ENCODE assay signal across 24 cellular contexts in the genomic region with DNA sequence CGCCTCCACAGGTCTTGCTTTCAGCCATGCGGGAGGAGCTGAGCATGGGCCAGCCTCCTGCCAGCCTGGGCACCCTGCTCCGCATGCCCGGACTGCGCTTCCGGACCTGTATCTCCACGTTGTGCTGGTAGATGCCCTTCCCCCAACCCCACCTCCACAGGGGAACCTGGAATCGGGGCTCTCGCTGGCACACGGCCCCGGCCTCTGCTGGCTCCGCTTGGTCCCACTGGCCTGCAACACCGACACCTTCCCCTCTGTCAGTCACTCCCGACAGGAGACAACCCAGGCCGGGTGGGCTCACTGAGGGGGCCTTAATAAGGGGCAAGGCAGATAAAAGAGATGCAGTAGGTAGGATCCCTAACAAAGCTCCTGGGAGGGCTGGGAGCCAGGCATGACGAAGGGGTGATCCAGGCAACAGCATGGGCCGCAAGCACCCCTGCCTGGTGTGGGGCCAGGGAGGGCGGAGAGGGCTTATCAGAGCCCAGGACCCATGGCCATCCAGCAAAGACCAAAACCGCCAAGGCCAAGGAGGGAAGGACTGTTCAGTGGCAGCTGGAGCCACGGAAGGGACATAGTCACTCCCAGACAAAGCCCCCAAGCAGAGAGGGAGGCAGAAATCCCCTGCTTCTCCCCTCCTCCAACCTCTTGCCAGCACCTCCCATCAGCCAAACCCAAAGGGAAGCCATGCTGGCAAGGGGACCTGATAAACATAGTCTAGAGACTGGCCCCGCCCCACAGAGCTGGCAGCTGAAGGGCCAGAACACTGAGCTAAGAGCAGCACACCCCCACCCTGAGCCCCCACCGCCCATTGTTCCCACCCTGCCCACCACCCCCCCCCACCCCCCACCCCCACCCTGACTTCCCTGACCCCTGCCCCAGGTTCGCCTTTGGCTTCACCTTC. TPM values are rescaled to one million over a fixed set of nuclear protein-coding genes. Genes with fewer than 3 reads are reported as not detected.
DNase-seq lines count a peak whose midpoint lies in the region; ATAC-seq, FAIRE-seq and TF ChIP-seq lines count a peak whose summit lies in the region.
"Had no signal": no experiment of that assay in that cellular context is flagged by ENCODE, and none has a peak within 500 bp of the region (broad histone marks: within the 10 kb centered on the region; RNA-seq: fewer than 3 reads in every experiment).

No MANE protein-coding gene starts in this region.

- no peak overlapping the region for H3K4ac ChIP-seq in H1 (replicated peaks; ENCODE audit: insufficient read length, low read depth, low read length)
- H3K4ac ChIP-seq in neuronal stem cell (ENCODE audit: low read length), result no peak overlapping the region
- H3K4ac ChIP-seq in trophoblast cell (ENCODE audit: low read depth, low read length), result no peak overlapping the region

- TF ChIP-seq CTCF in right lobe of liver (IDR thresholded peaks at IDR 0.05) (no peak), HepG2 (CRISPR knock-in tag; IDR thresholded peaks at IDR 0.05) (no peak), H1 (IDR thresholded peaks at IDR 0.05; ENCODE audit: control extremely low read depth in 1 of 3, insufficient read depth in 1 of 3, low read depth in 1 of 3, low read length in 3 of 3) (no peak)

- peak in 2 of 3 donors; percentile 5 to 43 for DNase-seq in right lobe of liver
- no peak for DNase-seq in HepG2 (ENCODE audit: low spot score)
- DNase-seq in H1 (ENCODE audit: low read depth in 1 of 2, low spot score in 2 of 2), result no peak
- no peak for DNase-seq in neuronal stem cell (ENCODE audit: low spot score)
- no peak for DNase-seq in trophoblast cell
- DNase-seq in posterior vena cava (ENCODE audit: low spot score), result no peak
- DNase-seq: Caco-2; CD4-positive, alpha-beta memory T cell; DMS 273 treated with DMSO at 0.1 percent for 48 hours; DMS79 treated with DMSO at 0.1 percent for 48 hours; MG63; NCI-H1048; NCI-H1417 treated with DMSO at 0.1 percent for 48 hours; NCI-H187; NCI-H446 treated with DMSO at 0.1 percent for 48 hours; NCI-H526 treated with DMSO at 0.1 percent for 48 hours; OCI-M1; SHP77 had no signal

- no peak overlapping the region for H3K18ac ChIP-seq in H1 (ENCODE audit: extremely low read depth, low read length)
- H3K18ac ChIP-seq in neuronal stem cell (ENCODE audit: low read length), result peak overlapping the region; percentile 91
- H3K18ac ChIP-seq in trophoblast cell (ENCODE audit: low read length), result no peak overlapping the region

- H2BK120ac ChIP-seq in H1 (replicated peaks; ENCODE audit: low read depth, low read length), result no peak overlapping the region
- H2BK120ac ChIP-seq in neuronal stem cell (ENCODE audit: low read depth, low read length), result peak overlapping the region; percentile 30
- no peak overlapping the region for H2BK120ac ChIP-seq in trophoblast cell (ENCODE audit: insufficient read depth, low read length, poor library complexity)

- H3K79me2 ChIP-seq in HepG2 (ENCODE audit: insufficient read depth, low read length), result no peaks in the 10 kb centered on the region
- no peaks in the 10 kb centered on the region for H3K79me2 ChIP-seq in H1 (ENCODE audit: control insufficient read depth in 1 of 2, insufficient read depth in 2 of 2, low read length in 2 of 2)
- H3K79me2 ChIP-seq in trophoblast cell (ENCODE audit: control insufficient read depth, insufficient read depth, low read length, poor library complexity), result no peaks in the 10 kb centered on the region

- H3K9me3 ChIP-seq in right lobe of liver (no peaks in the 10 kb centered on the region), HepG2 (ENCODE audit: low read length) (peaks cover 20% of the 10 kb centered on the region), H1 (ENCODE audit: insufficient read depth in 2 of 2, low read depth in 1 of 2, low read length in 1 of 2) (peaks cover 0 to 4% of the 10 kb centered on the region in 2 experiments; a peak in 1 of 4 replicates), neuronal stem cell (replicated peaks in 1 of 2; ENCODE audit: control insufficient read depth in 2 of 2, insufficient read depth in 1 of 2, low read depth in 1 of 2, low read length in 2 of 2) (peaks cover 0 to 1% of the 10 kb centered on the region in 2 donors), trophoblast cell (ENCODE audit: insufficient read depth, low read depth, low read length) (peaks cover 22% of the 10 kb centered on the region)
- H3K9me3 ChIP-seq: Caco-2, HAP-1, MG63 had no signal

- no peak overlapping the region; the same call in none of the 2 replicates for H4K8ac ChIP-seq in H1 (ENCODE audit: extremely low read depth, insufficient read depth, low read length)
- no peak overlapping the region for H4K8ac ChIP-seq in neuronal stem cell (ENCODE audit: low read depth, low read length)
- no peak overlapping the region for H4K8ac ChIP-seq in trophoblast cell (ENCODE audit: low read depth, low read length)

- H2BK15ac ChIP-seq in H1 (ENCODE audit: low read length), result no peak overlapping the region
- H2BK15ac ChIP-seq in neuronal stem cell (ENCODE audit: low read length), result no peak overlapping the region

- H3K56ac ChIP-seq in H1 (replicated peaks; ENCODE audit: insufficient read length, low read depth, low read length), result no peak overlapping the region

- H3K36me3 ChIP-seq in right lobe of liver, result no peaks in the 10 kb centered on the region
- H3K36me3 ChIP-seq in HepG2 (replicated peaks in 1 of 2; ENCODE audit: control insufficient read depth in 1 of 2, insufficient read depth in 2 of 2, low read length in 2 of 2), result no peaks in the 10 kb centered on the region
- H3K36me3 ChIP-seq in H1 (ENCODE audit: control insufficient read depth in 2 of 4, insufficient read depth in 4 of 4, low read length in 3 of 4), result no peaks in the 10 kb centered on the region
- no peaks in the 10 kb centered on the region for H3K36me3 ChIP-seq in neuronal stem cell (replicated peaks in 1 of 2; ENCODE audit: control insufficient read depth in 2 of 2, insufficient read depth in 2 of 2, low read length in 2 of 2)
- H3K36me3 ChIP-seq in trophoblast cell (ENCODE audit: control insufficient read depth in 1 of 2, insufficient read depth in 2 of 2, low read length in 2 of 2), result no peaks in the 10 kb centered on the region
- H3K36me3 ChIP-seq: BLaER1, HAP-1, MG63 had no signal

- H3K9ac ChIP-seq in HepG2 (ENCODE audit: insufficient read depth, low read depth, low read length) (no peak overlapping the region), H1 (replicated peaks in 1 of 4; ENCODE audit: extremely low read depth in 1 of 4, low read depth in 3 of 4, low read length in 3 of 4) (no peak overlapping the region), neuronal stem cell (ENCODE audit: low read depth, low read length, poor library complexity) (no peak overlapping the region), trophoblast cell (ENCODE audit: low read length) (no peak overlapping the region)
- H3K9ac ChIP-seq: BLaER1 had no signal

- no peak overlapping the region for H4K5ac ChIP-seq in H1 (ENCODE audit: insufficient read length, low read depth, low read length)

- H2AK5ac ChIP-seq in H1 (ENCODE audit: low read depth, low read length), result no peak overlapping the region
- H2AK5ac ChIP-seq in neuronal stem cell (ENCODE audit: low read depth, low read length), result peak overlapping the region; percentile 92
- no peak overlapping the region for H2AK5ac ChIP-seq in trophoblast cell (ENCODE audit: low read length)

- no peaks in the 10 kb centered on the region for H3K79me1 ChIP-seq in H1 (ENCODE audit: low read depth, low read length)
- H3K79me1 ChIP-seq in neuronal stem cell (ENCODE audit: low read depth, low read length), result no peaks in the 10 kb centered on the region
- H3K79me1 ChIP-seq in trophoblast cell (ENCODE audit: low read length), result no peaks in the 10 kb centered on the region

- TF ChIP-seq POLR2A in right lobe of liver (IDR thresholded peaks at IDR 0.05) (no peak), HepG2 (IDR thresholded peaks at IDR 0.05; ENCODE audit: insufficient read depth in 1 of 2, low read depth in 2 of 2, low read length in 2 of 2) (no peak), H1 (IDR thresholded peaks at IDR 0.05; ENCODE audit: control extremely low read depth in 1 of 2, low read depth in 2 of 2, low read length in 2 of 2) (no peak)

- ATAC-seq in right lobe of liver, result no peak
- no peak for ATAC-seq in HepG2
- ATAC-seq in GM21529 (IDR thresholded peaks at IDR 0.05; ENCODE audit: unreplicated experiment), result no peak
- ATAC-seq: K562 had no signal

- H3K27ac ChIP-seq in right lobe of liver, result no peak overlapping the region
- no peak overlapping the region for H3K27ac ChIP-seq in HepG2 (ENCODE audit: extremely low read length, insufficient read depth, low read length)
- no peak overlapping the region for H3K27ac ChIP-seq in H1 (ENCODE audit: low read depth, low read length)
- no peak overlapping the region for H3K27ac ChIP-seq in neuronal stem cell (replicated peaks; ENCODE audit: low read length)
- H3K27ac ChIP-seq in trophoblast cell (ENCODE audit: low read depth, low read length), result no peak overlapping the region

- POLR2A ChIA-PET in HepG2 (lab: Yijun Ruan, JAX), result no interaction called here
- POLR2A ChIA-PET in H1 (lab: Charles Lee; ENCODE audit: partially characterized antibody), result no interaction called here

- H3K27me3 ChIP-seq in right lobe of liver (no peaks in the 10 kb centered on the region), HepG2 (ENCODE audit: control insufficient read depth in 1 of 2, insufficient read depth in 2 of 2, low read length in 2 of 2) (peaks cover 9 to 16% of the 10 kb centered on the region in 2 experiments; a peak in 3 of 5 replicates), H1 (replicated peaks in 1 of 4; ENCODE audit: control insufficient read depth in 3 of 4, extremely low read depth in 1 of 4, insufficient read depth in 3 of 4, low read length in 3 of 4) (peaks cover 0 to under 1% (median under 1%) of the 10 kb centered on the region in 4 experiments; a peak in 2 of 7 replicates), neuronal stem cell (ENCODE audit: control insufficient read depth in 3 of 3, insufficient read depth in 3 of 3, low read depth in 1 of 3, low read length in 3 of 3) (no peaks in the 10 kb centered on the region), trophoblast cell (ENCODE audit: insufficient read depth, low read length) (no peaks in the 10 kb centered on the region)
- H3K27me3 ChIP-seq: BLaER1, MG63 had no signal

- WGBS in right lobe of liver (ENCODE audit: insufficient coverage, low coverage, low lambda C conversion rate, missing lambda C conversion rate), result 76% methylated on average over 11 of the region's 23 CpGs
- WGBS in HepG2 (ENCODE audit: low lambda C conversion rate), result 15% methylated on average over 12 of the region's 23 CpGs
- WGBS in H1 (ENCODE audit: extremely low coverage in 1 of 2, insufficient coverage in 1 of 2, insufficient read length in 1 of 2, insufficient replicate concordance in 2 of 2, low coverage in 1 of 2, low lambda C conversion rate in 2 of 2, missing lambda C conversion rate in 1 of 2), 2 experiments, result 91% methylated on average over 18 of the region's 23 CpGs; no CpG with 5 or more reads in 1 of the 2 experiments
- no CpG with 5 or more reads among the region's 23 CpGs for WGBS in neuronal stem cell (ENCODE audit: extremely low coverage in 2 of 2, insufficient read length in 2 of 2, insufficient replicate concordance in 1 of 2), 2 donors
- WGBS in trophoblast cell (ENCODE audit: extremely low coverage, insufficient coverage, insufficient read length), result no CpG with 5 or more reads among the region's 23 CpGs

- 0 out of 2 replicates have a peak overlapping the region, but pooled peaks have one; percentile 27 for H2BK12ac ChIP-seq in H1 (ENCODE audit: low read depth, low read length)
- peak overlapping the region; percentile 46 for H2BK12ac ChIP-seq in neuronal stem cell (ENCODE audit: low read length)
- no peak overlapping the region for H2BK12ac ChIP-seq in trophoblast cell (ENCODE audit: low read length)

- no peak overlapping the region for H3K23ac ChIP-seq in H1 (ENCODE audit: insufficient read length)
- H3K23ac ChIP-seq in neuronal stem cell (ENCODE audit: low read depth, low read length, poor library complexity), result no peak overlapping the region
- no peak overlapping the region for H3K23ac ChIP-seq in trophoblast cell (ENCODE audit: low read length)

- FAIRE-seq in HepG2 (lab: Jason Lieb, UNC) (no peak), H1 (lab: Jason Lieb, UNC) (no peak)
- FAIRE-seq: K562, RCC 7860 had no signal

- intact Hi-C loops in right lobe of liver (cut with DNase I) (no loop called here), HepG2 (cut with micrococcal nuclease; ENCODE audit: unreplicated experiment) (no loop called here), posterior vena cava (cut with DNase I) (no loop called here)

- no peak overlapping the region for H3K14ac ChIP-seq in H1 (ENCODE audit: insufficient read length)
- H3K14ac ChIP-seq in neuronal stem cell (ENCODE audit: low read length), result peak overlapping the region; percentile 78
- H3K14ac ChIP-seq in trophoblast cell (ENCODE audit: low read length), result no peak overlapping the region

- H3K4me1 ChIP-seq in right lobe of liver (no peaks in the 10 kb centered on the region), HepG2 (ENCODE audit: insufficient read depth, low read length) (no peaks in the 10 kb centered on the region; the same call in 1 of the 2 replicates), H1 (replicated peaks in 1 of 4; ENCODE audit: control insufficient read depth in 3 of 4, insufficient read depth in 4 of 4, low read length in 3 of 4) (no peaks in the 10 kb centered on the region), neuronal stem cell (ENCODE audit: control insufficient read depth in 2 of 2, insufficient read depth in 1 of 2, low read depth in 1 of 2, low read length in 2 of 2) (peaks cover 8 to 22% of the 10 kb centered on the region in 2 donors), trophoblast cell (ENCODE audit: control insufficient read depth in 1 of 2, insufficient read depth in 2 of 2, low read length in 2 of 2) (no peaks in the 10 kb centered on the region)
- H3K4me1 ChIP-seq: Caco-2, HAP-1 had no signal

- no peak overlapping the region for H2BK20ac ChIP-seq in H1 (ENCODE audit: low read length)

- no peak overlapping the region for H3K4me2 ChIP-seq in HepG2 (ENCODE audit: low read depth, low read length)
- H3K4me2 ChIP-seq in H1 (ENCODE audit: insufficient read depth in 1 of 2, low read depth in 2 of 2, low read length in 2 of 2), result no peak overlapping the region
- H3K4me2 ChIP-seq in neuronal stem cell (ENCODE audit: insufficient read depth, low read length, poor library complexity, severe bottlenecking), result no peak overlapping the region
- H3K4me2 ChIP-seq in trophoblast cell (ENCODE audit: low read length), result no peak overlapping the region
- H3K4me2 ChIP-seq: BLaER1 had no signal

- H3K4me3 ChIP-seq in right lobe of liver, result no peak overlapping the region
- H3K4me3 ChIP-seq in HepG2 (replicated peaks in 1 of 3; ENCODE audit: insufficient read depth in 1 of 3, low read depth in 2 of 3, low read length in 3 of 3), result no peak overlapping the region
- H3K4me3 ChIP-seq in H1 (ENCODE audit: extremely low read depth in 1 of 4, insufficient read depth in 2 of 4, low read depth in 3 of 4, low read length in 4 of 4), result no peak overlapping the region
- H3K4me3 ChIP-seq in neuronal stem cell (ENCODE audit: low read length in 2 of 2), result no peak overlapping the region
- H3K4me3 ChIP-seq in trophoblast cell (ENCODE audit: low read depth, low read length), result no peak overlapping the region
- H3K4me3 ChIP-seq: BLaER1, HAP-1, K562, MG63 had no signal

- no TSS peak for BruUV-seq in HepG2 (replicated peaks; lab: Mats Ljungman, UMichigan)

- H4K91ac ChIP-seq in H1 (replicated peaks; ENCODE audit: insufficient read length, low read length), result no peak overlapping the region
- no peak overlapping the region for H4K91ac ChIP-seq in neuronal stem cell (ENCODE audit: low read depth, low read length, poor library complexity)
- H4K91ac ChIP-seq in trophoblast cell (ENCODE audit: low read depth, low read length), result no peak overlapping the region

- H2AFZ ChIP-seq in HepG2 (ENCODE audit: low read length) (no peak overlapping the region), H1 (ENCODE audit: low read length) (no peak overlapping the region), neuronal stem cell (ENCODE audit: low read length) (no peak overlapping the region), trophoblast cell (ENCODE audit: insufficient read depth, low read length, poor library complexity) (no peak overlapping the region)

- H2BK5ac ChIP-seq in H1 (ENCODE audit: low read depth, low read length), result no peak overlapping the region
- H2BK5ac ChIP-seq in neuronal stem cell (ENCODE audit: low read length), result peak overlapping the region; percentile 8
- H2BK5ac ChIP-seq in trophoblast cell (ENCODE audit: low read depth, low read length, poor library complexity), result no peak overlapping the region

- H4K20me1 ChIP-seq in HepG2 (ENCODE audit: insufficient read depth, low read length) (no peaks in the 10 kb centered on the region), H1 (replicated peaks in 1 of 2; ENCODE audit: control insufficient read depth in 1 of 2, insufficient read depth in 2 of 2, low read length in 2 of 2) (peaks cover 0 to 11% of the 10 kb centered on the region in 2 experiments)
- H4K20me1 ChIP-seq: BLaER1 had no signal

- in situ Hi-C loops in HepG2 (cut with HindIII; ENCODE audit: extremely low pct_ligation_motif_present, low pct_unique_long_range_greater_than_20kb), result no loop called here

- no peak for TF ChIP-seq RAD21 in HepG2 (CRISPR knock-in tag; IDR thresholded peaks at IDR 0.05)
- no peak for TF ChIP-seq RAD21 in H1 (IDR thresholded peaks at IDR 0.05 in 1 of 2, conservative IDR thresholded peaks at IDR 0.05 in 1 of 2; ENCODE audit: low read depth in 2 of 2, low read length in 2 of 2)

- no peak for TF ChIP-seq EP300 in HepG2 (IDR thresholded peaks at IDR 0.05; ENCODE audit: low read depth in 2 of 2, low read length in 2 of 2)
- TF ChIP-seq EP300 in HepG2 (CRISPR knock-in tag; IDR thresholded peaks at IDR 0.05; ENCODE audit: borderline replicate concordance), result no peak
- TF ChIP-seq EP300 in H1 (IDR thresholded peaks at IDR 0.05; ENCODE audit: borderline replicate concordance in 1 of 2, low read depth in 2 of 2, low read length in 2 of 2), result no peak

- H3K23me2 ChIP-seq in H1 (ENCODE audit: low read depth, low read length), result peaks cover 21% of the 10 kb centered on the region; the same call in 1 of the 2 replicates

- no peak overlapping the region for H4K12ac ChIP-seq in trophoblast cell (ENCODE audit: low read depth, low read length)

- CTCF ChIA-PET in HepG2 (lab: Yijun Ruan, JAX; ENCODE audit: low intra/inter-chr PET ratio, low total read pairs), result no interaction called here
- CTCF ChIA-PET in H1 (lab: Charles Lee; ENCODE audit: partially characterized antibody), result no interaction called here

RNA-seq across cellular contexts. Expression of a gene that starts 8.0 kb away (rescaled TPM):
- under 1 TPM in 3 of 6 experiments, not detected in 3; 0.22 to 0.80 (median 0.74) TPM for total RNA-seq in right lobe of liver
- total RNA-seq in HepG2 (2016; rRNA removed; fragmentation: Illumina TruSeq; extraction: Trizol), result not detected in 2 replicates
- not detected in 2 replicates for total RNA-seq in HepG2 (2016; cell fraction: cytosol; rRNA removed; fragmentation: Illumina TruSeq; extraction: Trizol; ENCODE audit: low read depth)
- total RNA-seq in HepG2 (2016; cell fraction: insoluble cytoplasmic fraction; rRNA removed; fragmentation: Illumina TruSeq; extraction: Trizol), result not detected in 2 replicates
- not detected in 2 replicates for total RNA-seq in HepG2 (2016; cell fraction: membrane; rRNA removed; fragmentation: Illumina TruSeq; extraction: Trizol)
- total RNA-seq in HepG2 (2016; cell fraction: nucleus; rRNA removed; fragmentation: Illumina TruSeq; extraction: Trizol), result not detected in 2 replicates
- polyA plus RNA-seq in HepG2 (2011; rRNA removed), result not detected in 2 replicates
- polyA plus RNA-seq in HepG2 (2011; cell fraction: cytosol; rRNA removed), result not detected in 2 replicates
- not detected in 2 replicates for polyA plus RNA-seq in HepG2 (2011; cell fraction: nucleus; rRNA removed)
- not detected in 2 replicates for polyA plus RNA-seq in HepG2 (2012)
- polyA plus RNA-seq in HepG2 (2016; cell fraction: cytosol; fragmentation: Illumina TruSeq; extraction: Trizol; ENCODE audit: low read depth), result not detected in 2 replicates
- not detected in 2 replicates for polyA plus RNA-seq in HepG2 (2016; cell fraction: insoluble cytoplasmic fraction; fragmentation: Illumina TruSeq; extraction: Trizol; ENCODE audit: low read depth)
- not detected in 2 replicates for polyA plus RNA-seq in HepG2 (2016; cell fraction: membrane; fragmentation: Illumina TruSeq; extraction: Trizol; ENCODE audit: low read depth)
- not detected in 2 replicates for polyA plus RNA-seq in HepG2 (2016; cell fraction: nucleus; fragmentation: Illumina TruSeq; extraction: Trizol; ENCODE audit: insufficient read depth, low read depth)
- polyA minus RNA-seq in HepG2 (2011; rRNA and poly(A)+ RNA removed; ENCODE audit: low replicate concordance), result not detected in 2 replicates
- not detected in 2 replicates for polyA minus RNA-seq in HepG2 (2011; cell fraction: cytosol; rRNA and poly(A)+ RNA removed)
- polyA minus RNA-seq in HepG2 (2011; cell fraction: nucleus; rRNA and poly(A)+ RNA removed), result not detected in 2 replicates
- not detected in 2 replicates for total RNA-seq in H1 (2021; fragmentation: NEBNext Ultra II Directional; extraction: Animal tissue kit (Norgen Biotek cat#: 25700))
- not detected in 2 replicates for polyA plus RNA-seq in H1 (2011; rRNA removed)
- not detected for polyA plus RNA-seq in H1 (2011; cell fraction: cytosol; rRNA removed)
- not detected for polyA plus RNA-seq in H1 (2011; cell fraction: nucleus; rRNA removed)
- polyA plus RNA-seq in H1 (2012, experiment 1 of 2), result not detected in 4 replicates
- polyA plus RNA-seq in H1 (2012, experiment 2 of 2), result not detected
- not detected for polyA plus RNA-seq in H1 (2013, experiment 1 of 2)
- not detected for polyA plus RNA-seq in H1 (2013, experiment 2 of 2)
- polyA minus RNA-seq in H1 (2011; rRNA and poly(A)+ RNA removed), result not detected in 2 replicates
- polyA minus RNA-seq in H1 (2011; cell fraction: cytosol; rRNA and poly(A)+ RNA removed), result not detected
- not detected for polyA minus RNA-seq in H1 (2011; cell fraction: nucleus; rRNA and poly(A)+ RNA removed)
- polyA plus RNA-seq in neuronal stem cell (2013, experiment 1 of 2), result not detected
- polyA plus RNA-seq in neuronal stem cell (2013, experiment 2 of 2), result not detected
- polyA plus RNA-seq in trophoblast cell (2013), result not detected in 2 replicates
- total RNA-seq in posterior vena cava, result not detected
- total RNA-seq: Caco-2; CD4-positive, alpha-beta memory T cell; K562; LHCN-M2 had no signal
- polyA plus RNA-seq: CD4-positive, alpha-beta memory T cell; K562 had no signal

RNA-seq across cellular contexts. Expression of a gene that starts 43.3 kb away (rescaled TPM):
- total RNA-seq in right lobe of liver (1 to 10 TPM in 2 of 6 experiments, under 1 TPM in 2, not detected in 2; 0.11 to 3.9 (median 0.65) TPM), HepG2 (2016; rRNA removed; fragmentation: Illumina TruSeq; extraction: Trizol) (0.10 and 0.51 TPM in 2 replicates), posterior vena cava (under 1 TPM; 0.28 to 0.29 TPM)
- 0.18 TPM in 1 of 2 replicates, not detected in the other for total RNA-seq in HepG2 (2016; cell fraction: cytosol; rRNA removed; fragmentation: Illumina TruSeq; extraction: Trizol; ENCODE audit: low read depth)
- 0.18 and 0.41 TPM in 2 replicates for total RNA-seq in HepG2 (2016; cell fraction: insoluble cytoplasmic fraction; rRNA removed; fragmentation: Illumina TruSeq; extraction: Trizol)
- total RNA-seq in HepG2 (2016; cell fraction: membrane; rRNA removed; fragmentation: Illumina TruSeq; extraction: Trizol), result 0.12 and 0.24 TPM in 2 replicates
- 0.75 and 0.91 TPM in 2 replicates for total RNA-seq in HepG2 (2016; cell fraction: nucleus; rRNA removed; fragmentation: Illumina TruSeq; extraction: Trizol)
- polyA plus RNA-seq in HepG2 (2011; rRNA removed) (1.1 and 1.9 TPM in 2 replicates), H1 (2011; rRNA removed) (0.05 TPM in 1 of 2 replicates, not detected in the other)
- 0.68 and 1.0 TPM in 2 replicates for polyA plus RNA-seq in HepG2 (2011; cell fraction: cytosol; rRNA removed)
- 5.3 and 5.4 TPM in 2 replicates for polyA plus RNA-seq in HepG2 (2011; cell fraction: nucleus; rRNA removed)
- 1.0 and 1.1 TPM in 2 replicates for polyA plus RNA-seq in HepG2 (2012)
- polyA plus RNA-seq in HepG2 (2016; cell fraction: cytosol; fragmentation: Illumina TruSeq; extraction: Trizol; ENCODE audit: low read depth), result 0.09 and 0.10 TPM in 2 replicates
- polyA plus RNA-seq in HepG2 (2016; cell fraction: insoluble cytoplasmic fraction; fragmentation: Illumina TruSeq; extraction: Trizol; ENCODE audit: low read depth), result 0.23 and 0.35 TPM in 2 replicates
- polyA plus RNA-seq in HepG2 (2016; cell fraction: membrane; fragmentation: Illumina TruSeq; extraction: Trizol; ENCODE audit: low read depth), result 0.21 TPM in 1 of 2 replicates, not detected in the other
- polyA plus RNA-seq in HepG2 (2016; cell fraction: nucleus; fragmentation: Illumina TruSeq; extraction: Trizol; ENCODE audit: insufficient read depth, low read depth), result 1.9 TPM in 2 replicates
- polyA minus RNA-seq in HepG2 (2011; rRNA and poly(A)+ RNA removed; ENCODE audit: low replicate concordance), result 1.6 TPM in 1 of 2 replicates, not detected in the other
- 0.40 and 0.44 TPM in 2 replicates for polyA minus RNA-seq in HepG2 (2011; cell fraction: cytosol; rRNA and poly(A)+ RNA removed)
- polyA minus RNA-seq in HepG2 (2011; cell fraction: nucleus; rRNA and poly(A)+ RNA removed), result 0.37 and 1.5 TPM in 2 replicates
- not detected in 2 replicates for total RNA-seq in H1 (2021; fragmentation: NEBNext Ultra II Directional; extraction: Animal tissue kit (Norgen Biotek cat#: 25700))
- polyA plus RNA-seq in H1 (2011; cell fraction: cytosol; rRNA removed), result not detected
- polyA plus RNA-seq in H1 (2011; cell fraction: nucleus; rRNA removed), result not detected
- not detected in 4 replicates for polyA plus RNA-seq in H1 (2012, experiment 1 of 2)
- polyA plus RNA-seq in H1 (2012, experiment 2 of 2), result not detected
- polyA plus RNA-seq in H1 (2013, experiment 1 of 2), result 0.04 TPM
- not detected for polyA plus RNA-seq in H1 (2013, experiment 2 of 2)
- polyA minus RNA-seq in H1 (2011; rRNA and poly(A)+ RNA removed), result not detected in 2 replicates
- not detected for polyA minus RNA-seq in H1 (2011; cell fraction: cytosol; rRNA and poly(A)+ RNA removed)
- not detected for polyA minus RNA-seq in H1 (2011; cell fraction: nucleus; rRNA and poly(A)+ RNA removed)
- polyA plus RNA-seq in neuronal stem cell (2013, experiment 1 of 2), result 0.04 TPM
- polyA plus RNA-seq in neuronal stem cell (2013, experiment 2 of 2), result not detected
- 50.0 and 52.1 TPM in 2 replicates for polyA plus RNA-seq in trophoblast cell (2013)
- total RNA-seq: CD4-positive, alpha-beta memory T cell; K562; LHCN-M2 had no signal
- polyA plus RNA-seq: CD4-positive, alpha-beta memory T cell had no signal

Comparison
In these comparisons a context has a peak if more than half of its experiments do, and no peak if none do; other contexts are left out.
1. DNase-seq: peak in right lobe of liver (2 of 3); none in HepG2 (single experiment), H1 (0 of 2), neuronal stem cell (single experiment), trophoblast cell (0 of 2) and posterior vena cava (single experiment).